In genomic region chr5:43619380-43619779, GRCh38 we compare ENCODE assay signal across 26 cellular contexts. TPM values are rescaled to one million over a fixed set of nuclear protein-coding genes. Genes with fewer than 3 reads are reported as not detected.
DNase-seq lines count a peak whose midpoint lies in the region; ATAC-seq and TF ChIP-seq lines count a peak whose summit lies in the region.
"Had no signal": no experiment of that assay in that cellular context is flagged by ENCODE, and none has a peak within 500 bp of the region (broad histone marks: within the 10 kb centered on the region; RNA-seq: fewer than 3 reads in every experiment).

No MANE protein-coding gene starts in this region.

- WGBS in upper lobe of left lung, 2 donors = 48 to 70% methylated on average over 2 of the region's 2 CpGs

- TF ChIP-seq CTCF in upper lobe of left lung (IDR thresholded peaks at IDR 0.05) (no peak), glutamatergic neuron (IDR thresholded peaks at IDR 0.05; ENCODE audit: partially characterized antibody, unreplicated experiment) (no peak)

- no peaks in the 10 kb centered on the region for H3K27me3 Mint-ChIP-seq in T-helper 1 cell treated with Interleukin-12 subunit alpha and Interleukin-12 subunit beta and Interleukin-4 antibody, amounts not matched to agents 30 μg/mL and 1 μg/mL, for 36 hours (ENCODE audit: low read depth)
- H3K27me3 Mint-ChIP-seq in glutamatergic neuron (ENCODE audit: unreplicated experiment) = no peaks in the 10 kb centered on the region
- H3K27me3 Mint-ChIP-seq: activated naive CD8-positive, alpha-beta T cell treated with anti-CD3 and anti-CD28 coated beads, Interleukin-2, amount 10 ng/mL, durations not matched to agents 7 days and 5 days; naive B cell; stimulated activated naive CD8-positive, alpha-beta T cell treated with anti-CD3 and anti-CD28 coated beads, Interleukin-15, Interleukin-2, amounts not matched to agents 100 ng/mL and 50 ng/mL, for 24 hours; T-helper 17 cell had no signal

- H3K9me3 ChIP-seq in upper lobe of left lung (no peaks in the 10 kb centered on the region), HAP-1 (no peaks in the 10 kb centered on the region)
- H3K9me3 ChIP-seq: gastroesophageal sphincter, neutrophil had no signal

- H3K27me3 ChIP-seq in upper lobe of left lung (no peaks in the 10 kb centered on the region), HAP-1 (ENCODE audit: low read depth) (no peaks in the 10 kb centered on the region)
- H3K27me3 ChIP-seq: gastroesophageal sphincter, neutrophil had no signal

- H3K36me3 Mint-ChIP-seq in T-helper 1 cell treated with Interleukin-12 subunit alpha and Interleukin-12 subunit beta and Interleukin-4 antibody, amounts not matched to agents 30 μg/mL and 1 μg/mL, for 36 hours (ENCODE audit: low read depth) = peaks cover 36% of the 10 kb centered on the region
- no peaks in the 10 kb centered on the region for H3K36me3 Mint-ChIP-seq in glutamatergic neuron (ENCODE audit: unreplicated experiment)

- DNase-seq in T-helper 1 cell (no peak), NCI-H69 (lab: John Stamatoyannopoulos, UW) (peak; percentile 26), iris pigment epithelial cell (ENCODE audit: low read depth) (peak; percentile 18), upper lobe of left lung (no peak), glutamatergic neuron (no peak), HAP-1 (ENCODE audit: low spot score in 2 of 2) (no peak), occipital lobe (lab: John Stamatoyannopoulos, UW) (no peak)
- DNase-seq: ACHN; activated CD4-positive, CD25-positive, alpha-beta regulatory T cell treated with anti-CD3 and anti-CD28 coated beads, Interleukin-2, amount 50 U/mL, for 72 hours; activated CD8-positive, alpha-beta T cell treated with anti-CD3 and anti-CD28 coated beads, Interleukin-2, amount 10 ng/mL, durations not matched to agents 7 days and 5 days; activated naive CD8-positive, alpha-beta T cell treated with anti-CD3 and anti-CD28 coated beads, Interleukin-2, amount 10 ng/mL, durations not matched to agents 7 days and 5 days; DMS153; hippocampal formation; left colon; naive B cell; NCI-H1105 treated with DMSO at 0.1 percent for 48 hours; NCI-H2107; NCI-H774; OCI-M1; T-helper 17 cell had no signal

- in situ Hi-C loops in HAP-1 (cut with MboI; ENCODE audit: low sequenced_read_pairs) = no loop called here

- H3K36me3 ChIP-seq in upper lobe of left lung (peaks cover 0 to 41% (median 6%) of the 10 kb centered on the region in 4 donors), HAP-1 (replicated peaks) (peaks cover 72% of the 10 kb centered on the region)

- no peak overlapping the region for H3K4me3 Mint-ChIP-seq in T-helper 1 cell treated with Interleukin-12 subunit alpha and Interleukin-12 subunit beta and Interleukin-4 antibody, amounts not matched to agents 30 μg/mL and 1 μg/mL, for 36 hours
- no peak overlapping the region for H3K4me3 Mint-ChIP-seq in glutamatergic neuron (ENCODE audit: unreplicated experiment)
- H3K4me3 Mint-ChIP-seq: activated CD8-positive, alpha-beta T cell treated with anti-CD3 and anti-CD28 coated beads, Interleukin-2, amount 10 ng/mL, durations not matched to agents 7 days and 5 days; activated naive CD8-positive, alpha-beta T cell treated with anti-CD3 and anti-CD28 coated beads, Interleukin-2, amount 10 ng/mL, durations not matched to agents 7 days and 5 days; naive B cell; stimulated activated naive CD8-positive, alpha-beta T cell treated with anti-CD3 and anti-CD28 coated beads, Interleukin-15, Interleukin-2, amounts not matched to agents 100 ng/mL and 50 ng/mL, for 24 hours; T-helper 17 cell had no signal

- H3K27ac ChIP-seq in upper lobe of left lung = peak overlapping the region; percentile 2 to 67 (median 20)
- H3K27ac ChIP-seq: gastroesophageal sphincter, neutrophil, SK-N-MC, skin epidermis had no signal

- H3K27ac Mint-ChIP-seq in T-helper 1 cell treated with Interleukin-12 subunit alpha and Interleukin-12 subunit beta and Interleukin-4 antibody, amounts not matched to agents 30 μg/mL and 1 μg/mL, for 36 hours = peak overlapping the region; percentile 55
- no peak overlapping the region for H3K27ac Mint-ChIP-seq in glutamatergic neuron (ENCODE audit: unreplicated experiment)
- H3K27ac Mint-ChIP-seq: activated CD8-positive, alpha-beta T cell treated with anti-CD3 and anti-CD28 coated beads, Interleukin-2, amount 10 ng/mL, durations not matched to agents 7 days and 5 days; activated naive CD8-positive, alpha-beta T cell treated with anti-CD3 and anti-CD28 coated beads, Interleukin-2, amount 10 ng/mL, durations not matched to agents 7 days and 5 days; stimulated activated naive CD8-positive, alpha-beta T cell treated with anti-CD3 and anti-CD28 coated beads, Interleukin-15, Interleukin-2, amounts not matched to agents 100 ng/mL and 50 ng/mL, for 24 hours; T-helper 17 cell had no signal

- H3K4me3 ChIP-seq in upper lobe of left lung (no peak overlapping the region), HAP-1 (no peak overlapping the region)
- H3K4me3 ChIP-seq: gastroesophageal sphincter, SK-N-MC, skin epidermis had no signal

- no peak for TF ChIP-seq EP300 in upper lobe of left lung (IDR thresholded peaks at IDR 0.05)

- H3K4me1 Mint-ChIP-seq in T-helper 1 cell treated with Interleukin-12 subunit alpha and Interleukin-12 subunit beta and Interleukin-4 antibody, amounts not matched to agents 30 μg/mL and 1 μg/mL, for 36 hours (ENCODE audit: low read depth) = peaks cover 6% of the 10 kb centered on the region
- no peaks in the 10 kb centered on the region for H3K4me1 Mint-ChIP-seq in glutamatergic neuron (ENCODE audit: low read depth, unreplicated experiment)

- no peak for ATAC-seq in upper lobe of left lung (ENCODE audit: low FRiP score in 2 of 2)
- ATAC-seq: activated CD8-positive, alpha-beta T cell treated with anti-CD3 and anti-CD28 coated beads, Interleukin-2, amount 10 ng/mL, durations not matched to agents 7 days and 5 days; gastroesophageal sphincter; left colon; T-helper 17 cell had no signal

- no peaks in the 10 kb centered on the region for H3K9me3 Mint-ChIP-seq in T-helper 1 cell treated with Interleukin-12 subunit alpha and Interleukin-12 subunit beta and Interleukin-4 antibody, amounts not matched to agents 30 μg/mL and 1 μg/mL, for 36 hours
- peaks cover 2% of the 10 kb centered on the region for H3K9me3 Mint-ChIP-seq in glutamatergic neuron (ENCODE audit: unreplicated experiment)
- H3K9me3 Mint-ChIP-seq: activated naive CD8-positive, alpha-beta T cell treated with anti-CD3 and anti-CD28 coated beads, Interleukin-2, amount 10 ng/mL, durations not matched to agents 7 days and 5 days; naive B cell; stimulated activated naive CD8-positive, alpha-beta T cell treated with anti-CD3 and anti-CD28 coated beads, Interleukin-15, Interleukin-2, amounts not matched to agents 100 ng/mL and 50 ng/mL, for 24 hours had no signal

- TF ChIP-seq POLR2A in upper lobe of left lung (IDR thresholded peaks at IDR 0.05) = no peak

- peaks cover 0 to 14% (median 3%) of the 10 kb centered on the region in 4 donors for H3K4me1 ChIP-seq in upper lobe of left lung
- H3K4me1 ChIP-seq in HAP-1 = peaks cover 3% of the 10 kb centered on the region; the same call in 1 of the 2 replicates
- H3K4me1 ChIP-seq: gastroesophageal sphincter had no signal

RNA-seq across cellular contexts. Expression of gene NNT, which starts 16.4 kb away (rescaled TPM):
- total RNA-seq in upper lobe of left lung (10 to 100 TPM; 18.5 to 63.6 (median 49.7) TPM), glutamatergic neuron (ENCODE audit: unreplicated experiment) (152 TPM), occipital lobe (157 TPM)

Comparison
In these comparisons a context has a peak if more than half of its experiments do, and no peak if none do; other contexts are left out.
1. DNase-seq: peak in NCI-H69 (single experiment) and iris pigment epithelial cell (single experiment); none in T-helper 1 cell (0 of 5), upper lobe of left lung (0 of 2), glutamatergic neuron (single experiment), HAP-1 (0 of 2) and occipital lobe (single experiment).